Comparison of ENCODE assay signal across 8 cellular contexts in the genomic region with DNA sequence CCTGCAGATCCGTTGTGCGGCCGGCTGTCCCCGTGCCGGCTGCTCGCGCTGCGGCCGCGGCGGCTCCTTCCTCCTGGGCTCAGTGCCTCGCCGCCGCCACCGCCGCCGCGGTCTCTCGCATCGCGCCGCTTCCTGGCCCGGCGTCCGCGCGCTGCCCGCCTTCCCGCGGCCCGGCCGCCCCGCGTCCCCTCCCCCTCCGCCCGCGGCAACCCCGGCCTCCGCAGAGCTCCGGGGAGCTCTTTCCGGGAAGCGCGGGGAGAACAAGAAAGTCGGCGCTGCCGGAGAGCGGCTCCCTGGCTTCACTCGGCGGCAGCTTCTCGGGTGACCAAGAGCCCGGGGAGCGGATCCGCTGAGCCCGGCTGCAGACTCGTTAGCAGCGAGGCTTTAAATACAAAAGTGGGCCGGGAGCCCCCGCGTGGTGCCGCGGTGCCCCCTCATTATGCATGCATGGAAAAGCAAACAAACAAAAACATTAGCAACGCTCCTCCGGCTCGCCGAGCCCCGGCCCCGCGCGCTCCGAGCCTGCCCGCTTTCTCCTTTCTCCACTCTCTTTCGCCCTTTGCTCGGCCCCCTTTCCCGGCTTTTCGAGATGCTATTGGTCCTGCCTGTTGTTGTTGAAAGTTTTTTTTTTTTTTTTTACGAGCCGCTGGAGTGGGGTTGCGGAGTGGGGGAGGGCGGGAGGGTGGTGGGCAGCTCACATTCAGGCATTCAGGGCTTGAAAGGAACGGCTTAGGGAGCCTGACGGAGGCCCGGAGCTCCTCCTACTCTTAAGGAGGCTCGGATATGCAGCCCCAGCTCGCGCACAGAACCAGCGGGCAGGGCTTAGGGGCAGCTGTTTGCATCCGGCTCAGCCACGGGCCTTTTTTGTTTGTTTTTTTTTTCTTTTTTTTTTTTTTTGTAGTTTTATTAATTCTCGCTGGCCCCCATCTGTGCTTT. TPM values are rescaled to one million over a fixed set of nuclear protein-coding genes. Genes with fewer than 3 reads are reported as not detected.
A peak's percentile ranks its signal among the peaks of the same experiment; 100 is the strongest.
DNase-seq lines count a peak whose midpoint lies in the region; ATAC-seq, FAIRE-seq and TF ChIP-seq lines count a peak whose summit lies in the region.

A gene with protein sequence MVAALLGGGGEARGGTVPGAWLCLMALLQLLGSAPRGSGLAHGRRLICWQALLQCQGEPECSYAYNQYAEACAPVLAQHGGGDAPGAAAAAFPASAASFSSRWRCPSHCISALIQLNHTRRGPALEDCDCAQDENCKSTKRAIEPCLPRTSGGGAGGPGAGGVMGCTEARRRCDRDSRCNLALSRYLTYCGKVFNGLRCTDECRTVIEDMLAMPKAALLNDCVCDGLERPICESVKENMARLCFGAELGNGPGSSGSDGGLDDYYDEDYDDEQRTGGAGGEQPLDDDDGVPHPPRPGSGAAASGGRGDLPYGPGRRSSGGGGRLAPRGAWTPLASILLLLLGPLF (minus strand): TSS at position 361 of the 936 bp plus-strand sequence. CDS start 727 bp downstream, outside the sequence.

- no peaks in the 10 kb centered on the region for H3K9me2 ChIP-seq in DOHH2 (replicated peaks; ENCODE audit: control insufficient read depth, low read length)

- no peaks in the 10 kb centered on the region for H4K20me1 ChIP-seq in DOHH2 (ENCODE audit: control insufficient read depth, insufficient read depth, low read depth, low read length)
- no peaks in the 10 kb centered on the region for H4K20me1 ChIP-seq in GM12878 (ENCODE audit: control insufficient read depth, insufficient read depth)

- CTCF ChIA-PET in GM12878 (lab: Yijun Ruan, JAX) = no interaction called here

- no TSS peak for BruUV-seq in GM12878 (replicated peaks; lab: Mats Ljungman, UMichigan)

- SMC1A ChIA-PET in GM12878 (lab: Charles Lee; ENCODE audit: uncharacterized antibody, unreplicated experiment) = interaction anchor here (0.7 to 1.3 kb wide), 2 partner anchors 12 to 709 kb away, joined by 3 read pairs; no protein-coding TSS in a partner anchor

- intact Hi-C loops in GM12878 (cut with micrococcal nuclease; ENCODE audit: unreplicated experiment) (loop anchor here (10.0 kb wide), 2 partner anchors 377 to 513 kb away; no protein-coding TSS in a partner anchor), vagina (cut with DNase I) (loop anchor here (5.0 to 10.0 kb wide), 4 partner anchors 197 to 463 kb away; no protein-coding TSS in a partner anchor)

- TF ChIP-seq CTCF in DOHH2 (IDR thresholded peaks at IDR 0.05; ENCODE audit: low read depth, low read length, poor library complexity, severe bottlenecking) (no peak), GM12878 (IDR thresholded peaks at IDR 0.05 in 2 of 3, conservative IDR thresholded peaks at IDR 0.05 in 1 of 3; ENCODE audit: control insufficient read depth in 2 of 3, extremely low read depth in 1 of 3, insufficient read depth in 1 of 3, low read depth in 3 of 3, low read length in 3 of 3) (no peak), vagina (IDR thresholded peaks at IDR 0.05) (no peak)

- peak; percentile 86 for ATAC-seq in GM12878

- no peak for TF ChIP-seq EP300 in GM12878 (IDR thresholded peaks at IDR 0.05; ENCODE audit: borderline replicate concordance in 1 of 2, control insufficient read depth in 1 of 2, low read depth in 2 of 2, low read length in 2 of 2)

- H3K4me1 ChIP-seq in DOHH2 (ENCODE audit: control insufficient read depth, low read length) (peaks cover 7% of the 10 kb centered on the region), GM12878 (ENCODE audit: control insufficient read depth, insufficient read depth, low read length) (no peaks in the 10 kb centered on the region), vagina (peaks cover 20% of the 10 kb centered on the region)

- TF ChIP-seq POLR2A in GM12878 (IDR thresholded peaks at IDR 0.05; ENCODE audit: low read depth, low read length) = no peak
- TF ChIP-seq POLR2A in vagina (IDR thresholded peaks at IDR 0.05) = peak in 1 of 2 donors; percentile 61

- H3K27me3 ChIP-seq in DOHH2 (ENCODE audit: control insufficient read depth, low read length) = peaks cover 22% of the 10 kb centered on the region
- no peaks in the 10 kb centered on the region for H3K27me3 ChIP-seq in MG63
- peaks cover 6 to 7% of the 10 kb centered on the region in 2 experiments for H3K27me3 ChIP-seq in GM12878 (replicated peaks in 1 of 2; ENCODE audit: control insufficient read depth in 2 of 2, insufficient read depth in 2 of 2, low read length in 1 of 2)
- H3K27me3 ChIP-seq in vagina = no peaks in the 10 kb centered on the region

- no peaks in the 10 kb centered on the region for H3F3A ChIP-seq in DOHH2 (ENCODE audit: control insufficient read depth, insufficient read depth)

- no peaks in the 10 kb centered on the region for H3K9me3 ChIP-seq in DOHH2 (ENCODE audit: control insufficient read depth, insufficient read depth, low read length)
- no peaks in the 10 kb centered on the region for H3K9me3 ChIP-seq in MG63
- no peaks in the 10 kb centered on the region; the same call in 2 of the 3 replicates for H3K9me3 ChIP-seq in GM12878 (replicated peaks; ENCODE audit: control insufficient read depth, insufficient read depth, low read length)
- H3K9me3 ChIP-seq in vagina = no peaks in the 10 kb centered on the region

- H3K79me2 ChIP-seq in DOHH2 (ENCODE audit: control insufficient read depth, low read length) = no peaks in the 10 kb centered on the region
- H3K79me2 ChIP-seq in GM12878 (ENCODE audit: control insufficient read depth, insufficient read depth, low read length) = no peaks in the 10 kb centered on the region

- H3K27ac ChIP-seq in DOHH2 (ENCODE audit: low read depth, low read length) (no peak within 1 kb of the TSS), GM12878 (ENCODE audit: control insufficient read depth, insufficient read depth) (no peak within 1 kb of the TSS), vagina (peak within 1 kb of the TSS; percentile 90)

- under 1% methylated on average over 67 of the region's 89 CpGs for WGBS in GM12878 (ENCODE audit: insufficient coverage, insufficient replicate concordance, low lambda C conversion rate, missing lambda C conversion rate)

- peak within 1 kb of the TSS; percentile 78 for H3K4me2 ChIP-seq in DOHH2 (ENCODE audit: low read length)
- H3K4me2 ChIP-seq in GM12878 (ENCODE audit: control insufficient read depth, insufficient read depth) = peak within 1 kb of the TSS; percentile 87

- POLR2A ChIA-PET in GM12878 (lab: Charles Lee) = no interaction called here

- H3K36me3 ChIP-seq in DOHH2 (ENCODE audit: control insufficient read depth, low read length) (no peaks in the 10 kb centered on the region), MG63 (no peaks in the 10 kb centered on the region), GM12878 (ENCODE audit: control insufficient read depth in 2 of 2, insufficient read depth in 2 of 2, low read length in 1 of 2) (no peaks in the 10 kb centered on the region), vagina (no peaks in the 10 kb centered on the region)

- FAIRE-seq in GM12878 (lab: Jason Lieb, UNC) = peak; percentile 13

- in situ Hi-C loops in GM12878 (cut with MboI) = no loop called here

- H3K4me3 ChIP-seq in DOHH2 (ENCODE audit: low read length) (peak within 1 kb of the TSS; percentile 73), MG63 (peak within 1 kb of the TSS; percentile 81), GM12878 (peak within 1 kb of the TSS; percentile 67), vagina (peak within 1 kb of the TSS; percentile 81 to 90)

- H3K9ac ChIP-seq in GM12878 (ENCODE audit: control insufficient read depth, insufficient read depth, low read length) = no peak within 1 kb of the TSS

- DNase-seq in GOT3 (lab: John Stamatoyannopoulos, UW) (peak; percentile 53), MG63 (peak; percentile 86), T1000 (lab: John Stamatoyannopoulos, UW) (peak; percentile 70), GM12878 (ENCODE audit: low read depth, low spot score) (no peak), hypothalamus (lab: John Stamatoyannopoulos, UW) (peak; percentile 37 to 96 (median 82)), renal cortical epithelial cell (ENCODE audit: low read depth) (peak; percentile 89), vagina (ENCODE audit: extremely low spot score in 2 of 2) (peak in 1 of 2 donors; percentile 96)

- H2AFZ ChIP-seq in GM12878 (ENCODE audit: control insufficient read depth, low read depth, low read length) = peak within 1 kb of the TSS; percentile 51

- RAD21 ChIA-PET in GM12878 (lab: Charles Lee; ENCODE audit: unreplicated experiment) = no interaction called here

- TF ChIP-seq RAD21 in GM12878 (IDR thresholded peaks at IDR 0.05; ENCODE audit: insufficient read depth, low read depth, low read length) = no peak

TF ChIP-seq in GM12878, 131 proteins besides CTCF, POLR2A, EP300 and RAD21 (continues in another document):
- TF ChIP-seq, protein P1, sequence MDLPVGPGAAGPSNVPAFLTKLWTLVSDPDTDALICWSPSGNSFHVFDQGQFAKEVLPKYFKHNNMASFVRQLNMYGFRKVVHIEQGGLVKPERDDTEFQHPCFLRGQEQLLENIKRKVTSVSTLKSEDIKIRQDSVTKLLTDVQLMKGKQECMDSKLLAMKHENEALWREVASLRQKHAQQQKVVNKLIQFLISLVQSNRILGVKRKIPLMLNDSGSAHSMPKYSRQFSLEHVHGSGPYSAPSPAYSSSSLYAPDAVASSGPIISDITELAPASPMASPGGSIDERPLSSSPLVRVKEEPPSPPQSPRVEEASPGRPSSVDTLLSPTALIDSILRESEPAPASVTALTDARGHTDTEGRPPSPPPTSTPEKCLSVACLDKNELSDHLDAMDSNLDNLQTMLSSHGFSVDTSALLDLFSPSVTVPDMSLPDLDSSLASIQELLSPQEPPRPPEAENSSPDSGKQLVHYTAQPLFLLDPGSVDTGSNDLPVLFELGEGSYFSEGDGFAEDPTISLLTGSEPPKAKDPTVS (IDR thresholded peaks at IDR 0.05; ENCODE audit: low read depth, low read length) = no peak
- TF ChIP-seq KLF5 (IDR thresholded peaks at IDR 0.05; ENCODE audit: partially characterized antibody) = no peak

RNA-seq across cellular contexts. Expression of the gene that starts here (rescaled TPM):
- total RNA-seq in MG63 (2014; rRNA removed; shearing (Covaris generic); ENCODE audit: low replicate concordance) = 6.5 and 12.4 TPM in 2 replicates
- not detected in 2 replicates for total RNA-seq in GM12878 (2013; cell fraction: nucleolus; rRNA removed)
- not detected in 2 replicates for total RNA-seq in GM12878 (2014; rRNA removed)
- total RNA-seq in GM12878 (2014; rRNA removed; fragmentation: Illumina TruSeq; extraction: Trizol) = not detected in 2 replicates
- total RNA-seq in GM12878 (2021) = not detected in 2 replicates
- not detected for polyA plus RNA-seq in GM12878 (2011; ENCODE audit: low read depth)
- polyA plus RNA-seq in GM12878 (2011; rRNA removed) = not detected in 2 replicates
- polyA plus RNA-seq in GM12878 (2011; cell fraction: cytosol; rRNA removed) = not detected in 2 replicates
- polyA plus RNA-seq in GM12878 (2011; cell fraction: nucleus; rRNA removed) = not detected in 2 replicates
- not detected in 2 replicates for polyA plus RNA-seq in GM12878 (2012)
- not detected in 2 replicates for polyA plus RNA-seq in GM12878 (2014; fragmentation: Illumina TruSeq; extraction: Trizol)
- polyA plus RNA-seq in GM12878 (2014; fragmentation: Nextera tagmentation; extraction: Ambion mirVana) = not detected
- polyA plus RNA-seq in GM12878 (2014; rRNA removed) = not detected in 2 replicates
- not detected for polyA plus RNA-seq in GM12878 (2016; fragmentation: Nextera tagmentation; extraction: Ambion mirVana)
- not detected in 2 replicates for polyA minus RNA-seq in GM12878 (2011; rRNA and poly(A)+ RNA removed)
- polyA minus RNA-seq in GM12878 (2011; cell fraction: cytosol; rRNA and poly(A)+ RNA removed) = 1.1 and 1.7 TPM in 2 replicates
- polyA minus RNA-seq in GM12878 (2011; cell fraction: nucleus; rRNA and poly(A)+ RNA removed) = not detected in 2 replicates
- 0.65 and 1.0 TPM in 2 replicates for total RNA-seq in renal cortical epithelial cell
- 163 TPM for total RNA-seq in vagina

Comparison
In these comparisons a context has a peak if more than half of its experiments do, and no peak if none do; other contexts are left out.
1. RNA of the gene that starts here (total RNA-seq): 163 TPM in vagina (single experiment); 6.5 to 12.4 TPM in MG63, 0.65 to 1.0 TPM in renal cortical epithelial cell and not detected in GM12878; every median in the first group is over 10 times any median in the second.
2. Peak in every context shown above with its lines, with median percentiles within 50 percentile points of each other: H3K4me3 ChIP-seq.